In genomic region chr5:134526483-134527155, GRCh38 we compare ENCODE assay signal across 8 cellular contexts. TPM values are rescaled to one million over a fixed set of nuclear protein-coding genes. Genes with fewer than 3 reads are reported as not detected.
A peak's percentile ranks its signal among the peaks of the same experiment; 100 is the strongest.
DNase-seq lines count a peak whose midpoint lies in the region; ATAC-seq and TF ChIP-seq lines count a peak whose summit lies in the region.

No MANE protein-coding gene starts in this region.

- H3K36me3 Mint-ChIP-seq in neural crest cell (ENCODE audit: low read depth) = no peaks in the 10 kb centered on the region

- 1% methylated on average over 15 of the region's 61 CpGs for WGBS in suprapubic skin

- TF ChIP-seq CTCF in foreskin keratinocyte (conservative IDR thresholded peaks at IDR 0.05) (peak; percentile 55), neural crest cell (conservative IDR thresholded peaks at IDR 0.05) (peak; percentile 63), suprapubic skin (IDR thresholded peaks at IDR 0.05) (peak in 1 of 2 donors; percentile 44)

- H3K9me3 Mint-ChIP-seq in neural crest cell = no peaks in the 10 kb centered on the region

- TF ChIP-seq POLR2A in suprapubic skin (IDR thresholded peaks at IDR 0.05) = no peak

- H3K27me3 Mint-ChIP-seq in neural crest cell (ENCODE audit: low read depth) = peaks cover 44% of the 10 kb centered on the region

- no peak for TF ChIP-seq EP300 in suprapubic skin (IDR thresholded peaks at IDR 0.05)

- H3K27ac ChIP-seq in foreskin keratinocyte (peak overlapping the region; percentile 47), suprapubic skin (peak overlapping the region; percentile 97)

- DNase-seq in AML-193 (lab: John Stamatoyannopoulos, UW) (peak; percentile 63 to 73), OCI-M1 (lab: John Stamatoyannopoulos, UW) (peak; percentile 88), foreskin keratinocyte (peak; percentile 63 to 82), neural crest cell (ENCODE audit: low read depth, low spot score) (peak; percentile 57), suprapubic skin (ENCODE audit: low spot score in 2 of 2) (peak; percentile 90)
- peak; percentile 57 for DNase-seq in activated T-helper 9 cell treated with anti-CD3 and anti-CD28 coated beads, Interleukin-2, amount 50 U/mL, for 16 hours (ENCODE audit: low read depth)

- no peaks in the 10 kb centered on the region for H3K4me1 ChIP-seq in foreskin keratinocyte
- H3K4me1 ChIP-seq in suprapubic skin = peaks cover 50% of the 10 kb centered on the region

- H3K27me3 ChIP-seq in foreskin keratinocyte = no peaks in the 10 kb centered on the region
- no peaks in the 10 kb centered on the region for H3K27me3 ChIP-seq in suprapubic skin

- peak overlapping the region; percentile 93 for H3K4me3 Mint-ChIP-seq in neural crest cell

- peak overlapping the region; percentile 91 for H3K4me3 ChIP-seq in suprapubic skin

- H3K4me1 Mint-ChIP-seq in neural crest cell = peaks cover 37% of the 10 kb centered on the region

- ATAC-seq in GM18909 (IDR thresholded peaks at IDR 0.05; ENCODE audit: poor library complexity, unreplicated experiment) (peak; percentile 20), HG03342 (IDR thresholded peaks at IDR 0.05; ENCODE audit: unreplicated experiment) (peak; percentile 24), foreskin keratinocyte (peak; percentile 43)

- no peaks in the 10 kb centered on the region for H3K9me3 ChIP-seq in suprapubic skin

- H3K36me3 ChIP-seq in suprapubic skin = no peaks in the 10 kb centered on the region

- no peak overlapping the region for H3K27ac Mint-ChIP-seq in neural crest cell (ENCODE audit: unreplicated experiment)

RNA-seq across cellular contexts. Expression of gene JADE2, which starts 1.1 kb away (rescaled TPM):
- total RNA-seq in foreskin keratinocyte (31.7 and 34.0 TPM in 2 replicates), neural crest cell (2.1 and 2.4 TPM in 2 replicates), suprapubic skin (10 to 100 TPM; 31.4 to 62.1 (median 56.6) TPM)
- 10.1 and 11.7 TPM in 2 replicates for polyA plus RNA-seq in foreskin keratinocyte

Comparison
In these comparisons a context has a peak if more than half of its experiments do, and no peak if none do; other contexts are left out.
1. Peak in every context shown above with its lines: DNase-seq, ATAC-seq, H3K4me3 ChIP-seq and H3K27ac ChIP-seq.